Comparison of ENCODE assay signal across 33 cellular contexts in genomic region chr17:49050611-49051010, GRCh38. TPM values are rescaled to one million over a fixed set of nuclear protein-coding genes. Genes with fewer than 3 reads are reported as not detected.
"Had no signal": no experiment of that assay in that cellular context is flagged by ENCODE, and none has a peak within 500 bp of the region (broad histone marks: within the 10 kb centered on the region; RNA-seq: fewer than 3 reads in every experiment).

No MANE protein-coding gene starts in this region.

- H3K27ac Mint-ChIP-seq: activated CD4-positive, alpha-beta memory T cell treated with anti-CD3 and anti-CD28 coated beads for 36 hours; activated CD4-positive, alpha-beta T cell treated with anti-CD3 and anti-CD28 coated beads for 36 hours; activated CD4-positive, alpha-beta T cell treated with anti-CD3 and anti-CD28 coated beads, Interleukin-2, amount 10 ng/mL, durations not matched to agents 24 days and 14 days; activated CD8-positive, alpha-beta memory T cell treated with anti-CD3 and anti-CD28 coated beads, Interleukin-2, amount 10 ng/mL, durations not matched to agents 7 days and 5 days; activated CD8-positive, alpha-beta T cell treated with anti-CD3 and anti-CD28 coated beads, Interleukin-2, amount 10 ng/mL, durations not matched to agents 7 days and 5 days; activated naive CD4-positive, alpha-beta T cell treated with anti-CD3 and anti-CD28 coated beads for 36 hours; activated naive CD4-positive, alpha-beta T cell treated with anti-CD3 and anti-CD28 coated beads, Interleukin-2, amount 50 U/mL, for 24 hours; activated naive CD8-positive, alpha-beta T cell treated with anti-CD3 and anti-CD28 coated beads for 36 hours; activated naive CD8-positive, alpha-beta T cell treated with anti-CD3 and anti-CD28 coated beads, Interleukin-2, amount 50 U/mL, for 24 hours; activated T-helper 1 cell treated with anti-CD3 and anti-CD28 coated beads, Interleukin-12 subunit alpha, Interleukin-12 subunit beta, Interleukin-2, Interleukin-4 antibody, amounts not matched to agents 30 ng/mL and 10 ng/mL and 1 ng/mL, durations not matched to agents 14 hours and 24 hours and 36 hours; activated T-helper 2 cell treated with anti-CD3 and anti-CD28 coated beads, Interferon-gamma antibody, Interleukin-2, Interleukin-4, amounts not matched to agents 10 μg/mL and 5 μg/mL and 100 μg/mL, durations not matched to agents 14 hours and 24 hours and 36 hours; brain had no signal

- DNase-seq: activated CD4-positive, alpha-beta memory T cell treated with anti-CD3 and anti-CD28 coated beads for 36 hours; activated CD4-positive, alpha-beta T cell treated with anti-CD3 and anti-CD28 coated beads for 36 hours; activated CD4-positive, alpha-beta T cell treated with anti-CD3 and anti-CD28 coated beads, Interleukin-2, amount 10 ng/mL, durations not matched to agents 24 days and 14 days; activated CD4-positive, CD25-positive, alpha-beta regulatory T cell; activated CD4-positive, CD25-positive, alpha-beta regulatory T cell treated with anti-CD3 and anti-CD28 coated beads, Interleukin-2, amount 50 U/mL, for 72 hours; activated CD8-positive, alpha-beta memory T cell treated with anti-CD3 and anti-CD28 coated beads, Interleukin-2, amount 10 ng/mL, durations not matched to agents 7 days and 5 days; activated CD8-positive, alpha-beta memory T cell treated with anti-CD3 and anti-CD28 coated beads, Interleukin-2, amount 50 U/mL, for 4 hours; activated CD8-positive, alpha-beta T cell treated with anti-CD3 and anti-CD28 coated beads, Interleukin-2, amount 10 ng/mL, durations not matched to agents 7 days and 5 days; activated effector memory CD4-positive, alpha-beta T cell treated with anti-CD3 and anti-CD28 coated beads, Interleukin-2, amount 50 U/mL, for 16 hours; activated naive CD4-positive, alpha-beta T cell treated with anti-CD3 and anti-CD28 coated beads for 36 hours; activated naive CD8-positive, alpha-beta T cell treated with anti-CD3 and anti-CD28 coated beads for 36 hours; activated naive CD8-positive, alpha-beta T cell treated with anti-CD3 and anti-CD28 coated beads, Interleukin-2, amount 50 U/mL, for 24 hours; activated T-cell treated with anti-CD3 and anti-CD28 coated beads, Interleukin-2, amount 50 U/mL, for 1 hour; activated T-cell treated with anti-CD3 and anti-CD28 coated beads, Interleukin-2, amount 50 U/mL, for 48 hours; adrenal gland; amygdala; aorta; central memory CD4-positive, alpha-beta T cell; cerebellar nuclear complex; colonic mucosa; effector CD8-positive, alpha-beta T cell; foreskin fibroblast; gastrocnemius medialis; glutamatergic neuron; heart left ventricle; T-helper 2 cell had no signal

- H3K4me1 ChIP-seq: adrenal gland, breast epithelium, colonic mucosa, gastrocnemius medialis, heart left ventricle had no signal

- H3K4me3 ChIP-seq: adrenal gland, breast epithelium, cardiac muscle cell, colonic mucosa, gastrocnemius medialis, heart left ventricle had no signal

- H3K27me3 ChIP-seq: adrenal gland, cardiac muscle cell, colonic mucosa, gastrocnemius medialis had no signal

- H3K4me1 Mint-ChIP-seq: activated CD4-positive, alpha-beta T cell treated with anti-CD3 and anti-CD28 coated beads for 36 hours; activated CD4-positive, alpha-beta T cell treated with anti-CD3 and anti-CD28 coated beads, Interleukin-2, amount 10 ng/mL, durations not matched to agents 24 days and 14 days; activated naive CD4-positive, alpha-beta T cell treated with anti-CD3 and anti-CD28 coated beads, Interleukin-2, amount 50 U/mL, for 24 hours; activated naive CD8-positive, alpha-beta T cell treated with anti-CD3 and anti-CD28 coated beads for 36 hours; activated naive CD8-positive, alpha-beta T cell treated with anti-CD3 and anti-CD28 coated beads, Interleukin-2, amount 50 U/mL, for 24 hours had no signal

- H3K9me3 Mint-ChIP-seq: activated CD4-positive, alpha-beta memory T cell treated with anti-CD3 and anti-CD28 coated beads for 36 hours; activated CD4-positive, alpha-beta T cell treated with anti-CD3 and anti-CD28 coated beads, Interleukin-2, amount 10 ng/mL, durations not matched to agents 24 days and 14 days; activated naive CD4-positive, alpha-beta T cell treated with anti-CD3 and anti-CD28 coated beads for 36 hours; activated naive CD4-positive, alpha-beta T cell treated with anti-CD3 and anti-CD28 coated beads, Interleukin-2, amount 50 U/mL, for 24 hours; activated naive CD8-positive, alpha-beta T cell treated with anti-CD3 and anti-CD28 coated beads for 36 hours; activated naive CD8-positive, alpha-beta T cell treated with anti-CD3 and anti-CD28 coated beads, Interleukin-2, amount 50 U/mL, for 24 hours; activated T-helper 1 cell treated with anti-CD3 and anti-CD28 coated beads, Interleukin-12 subunit alpha, Interleukin-12 subunit beta, Interleukin-2, Interleukin-4 antibody, amounts not matched to agents 30 ng/mL and 10 ng/mL and 1 ng/mL, durations not matched to agents 14 hours and 24 hours and 36 hours; activated T-helper 2 cell treated with anti-CD3 and anti-CD28 coated beads, Interferon-gamma antibody, Interleukin-2, Interleukin-4, amounts not matched to agents 10 μg/mL and 5 μg/mL and 100 μg/mL, durations not matched to agents 14 hours and 24 hours and 36 hours; brain had no signal

- H3K4me3 Mint-ChIP-seq: activated CD4-positive, alpha-beta memory T cell treated with anti-CD3 and anti-CD28 coated beads for 36 hours; activated CD4-positive, alpha-beta T cell treated with anti-CD3 and anti-CD28 coated beads for 36 hours; activated CD4-positive, alpha-beta T cell treated with anti-CD3 and anti-CD28 coated beads, Interleukin-2, amount 10 ng/mL, durations not matched to agents 24 days and 14 days; activated CD8-positive, alpha-beta memory T cell treated with anti-CD3 and anti-CD28 coated beads, Interleukin-2, amount 10 ng/mL, durations not matched to agents 7 days and 5 days; activated CD8-positive, alpha-beta T cell treated with anti-CD3 and anti-CD28 coated beads, Interleukin-2, amount 10 ng/mL, durations not matched to agents 7 days and 5 days; activated naive CD4-positive, alpha-beta T cell treated with anti-CD3 and anti-CD28 coated beads for 36 hours; activated naive CD4-positive, alpha-beta T cell treated with anti-CD3 and anti-CD28 coated beads, Interleukin-2, amount 50 U/mL, for 24 hours; activated naive CD8-positive, alpha-beta T cell treated with anti-CD3 and anti-CD28 coated beads for 36 hours; activated naive CD8-positive, alpha-beta T cell treated with anti-CD3 and anti-CD28 coated beads, Interleukin-2, amount 50 U/mL, for 24 hours; activated T-helper 1 cell treated with anti-CD3 and anti-CD28 coated beads, Interleukin-12 subunit alpha, Interleukin-12 subunit beta, Interleukin-2, Interleukin-4 antibody, amounts not matched to agents 30 ng/mL and 10 ng/mL and 1 ng/mL, durations not matched to agents 14 hours and 24 hours and 36 hours; brain had no signal

- H3K27me3 Mint-ChIP-seq: activated naive CD4-positive, alpha-beta T cell treated with anti-CD3 and anti-CD28 coated beads, Interleukin-2, amount 50 U/mL, for 24 hours; brain had no signal

- H3K9me3 ChIP-seq: adrenal gland, breast epithelium, colonic mucosa, gastrocnemius medialis, heart left ventricle had no signal

- H3K27ac ChIP-seq: adrenal gland, breast epithelium, colonic mucosa, gastrocnemius medialis, heart left ventricle had no signal

- H3K36me3 ChIP-seq: adrenal gland, breast epithelium, colonic mucosa, gastrocnemius medialis, heart left ventricle had no signal

- ATAC-seq: activated CD4-positive, alpha-beta T cell treated with anti-CD3 and anti-CD28 coated beads for 36 hours; activated CD8-positive, alpha-beta memory T cell treated with anti-CD3 and anti-CD28 coated beads, Interleukin-2, amount 10 ng/mL, durations not matched to agents 7 days and 5 days; activated CD8-positive, alpha-beta T cell treated with anti-CD3 and anti-CD28 coated beads, Interleukin-2, amount 10 ng/mL, durations not matched to agents 7 days and 5 days; activated naive CD8-positive, alpha-beta T cell treated with anti-CD3 and anti-CD28 coated beads, Interleukin-2, amount 50 U/mL, for 24 hours; esophagus mucosa; gastrocnemius medialis; heart left ventricle had no signal

- H3K36me3 Mint-ChIP-seq: activated CD4-positive, alpha-beta memory T cell treated with anti-CD3 and anti-CD28 coated beads for 36 hours; activated CD8-positive, alpha-beta memory T cell treated with anti-CD3 and anti-CD28 coated beads, Interleukin-2, amount 10 ng/mL, durations not matched to agents 7 days and 5 days; activated naive CD4-positive, alpha-beta T cell treated with anti-CD3 and anti-CD28 coated beads, Interleukin-2, amount 50 U/mL, for 24 hours; activated naive CD8-positive, alpha-beta T cell treated with anti-CD3 and anti-CD28 coated beads for 36 hours had no signal

RNA-seq across cellular contexts. Expression of gene IGF2BP1, which starts 53.4 kb away (rescaled TPM):
- total RNA-seq: activated CD4-positive, alpha-beta T cell treated with anti-CD3 and anti-CD28 coated beads, Interleukin-2, amount 10 ng/mL, durations not matched to agents 24 days and 14 days; activated CD8-positive, alpha-beta memory T cell treated with anti-CD3 and anti-CD28 coated beads, Interleukin-2, amount 10 ng/mL, durations not matched to agents 7 days and 5 days; activated CD8-positive, alpha-beta T cell treated with anti-CD3 and anti-CD28 coated beads, Interleukin-2, amount 10 ng/mL, durations not matched to agents 7 days and 5 days; activated T-helper 1 cell treated with anti-CD3 and anti-CD28 coated beads, Interleukin-12 subunit alpha, Interleukin-12 subunit beta, Interleukin-2, Interleukin-4 antibody, amounts not matched to agents 30 ng/mL and 10 ng/mL and 1 ng/mL, durations not matched to agents 14 hours and 24 hours and 36 hours; breast epithelium; esophagus mucosa; gastrocnemius medialis; heart left ventricle had no signal
